In the genomic region with DNA sequence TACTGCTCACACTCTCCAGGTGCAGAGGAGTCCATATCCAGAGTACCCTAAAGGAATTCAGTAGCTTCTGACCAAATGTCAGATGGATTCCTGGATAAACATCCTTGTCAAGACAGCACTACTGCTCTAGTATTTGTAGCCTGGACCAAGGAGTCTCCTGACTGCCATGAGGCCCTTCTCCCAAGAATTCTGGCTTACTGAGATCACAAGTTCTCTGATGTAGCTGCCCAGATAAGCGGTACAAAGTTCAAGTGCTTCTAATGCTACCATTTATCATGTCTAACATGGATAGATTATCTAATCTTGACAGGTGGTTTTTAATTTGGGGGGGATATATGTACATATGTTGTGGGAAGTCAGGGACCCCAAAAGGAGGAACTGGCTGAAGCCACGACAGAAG, we compare ENCODE assay signal across 16 cellular contexts.
DNase-seq lines count a peak whose midpoint lies in the region; ATAC-seq, FAIRE-seq and TF ChIP-seq lines count a peak whose summit lies in the region.
"Had no signal": no experiment of that assay in that cellular context is flagged by ENCODE, and none has a peak within 500 bp of the region (broad histone marks: within the 10 kb centered on the region; RNA-seq: fewer than 3 reads in every experiment).

No MANE protein-coding gene starts in this region.

- H3K9me3 ChIP-seq in K562 (replicated peaks; ENCODE audit: control insufficient read depth, insufficient read depth, low read depth, low read length), result no peaks in the 10 kb centered on the region
- no peaks in the 10 kb centered on the region for H3K9me3 ChIP-seq in iPS-20b (ENCODE audit: insufficient read depth, low read depth, low read length)
- H3K9me3 ChIP-seq in BE2C, result no peaks in the 10 kb centered on the region

- H3K9ac ChIP-seq in K562 (ENCODE audit: insufficient read depth in 1 of 2, low read depth in 2 of 2, low read length in 2 of 2) (no peak overlapping the region), iPS-20b (ENCODE audit: low read depth, low read length) (no peak overlapping the region)

- intact Hi-C loops in K562 (cut with micrococcal nuclease), result no loop called here

- POLR2A ChIA-PET in K562 (lab: Yijun Ruan, JAX), result interaction anchor here (0.6 to 1.0 kb wide), 3 partner anchors 9 to 356 kb away, joined by 4 to 5 read pairs (median 4); no protein-coding TSS in a partner anchor

- no TSS peak for BruUV-seq in K562 (replicated peaks; lab: Mats Ljungman, UMichigan)

- no peaks in the 10 kb centered on the region for H3K79me2 ChIP-seq in K562 (ENCODE audit: control insufficient read depth, insufficient read depth, low read length)

- no peak for TF ChIP-seq POLR2A in K562 (conservative IDR thresholded peaks at IDR 0.05)

- H3K36me3 ChIP-seq in K562 (ENCODE audit: control insufficient read depth, insufficient read depth, low read length) (no peaks in the 10 kb centered on the region), iPS-20b (ENCODE audit: insufficient read depth, low read depth, low read length) (no peaks in the 10 kb centered on the region), BE2C (no peaks in the 10 kb centered on the region)

- H3K4me3 ChIP-seq in K562, result no peak overlapping the region
- 0 out of 2 replicates have a peak overlapping the region, but pooled peaks have one; percentile 2 for H3K4me3 ChIP-seq in iPS-20b (ENCODE audit: low read length)
- no peak overlapping the region for H3K4me3 ChIP-seq in BE2C (ENCODE audit: low read depth, low read length)

- TF ChIP-seq RAD21 in K562 (CRISPR knock-in tag; conservative IDR thresholded peaks at IDR 0.05 in 1 of 2, IDR thresholded peaks at IDR 0.05 in 1 of 2), result no peak

- no peak for TF ChIP-seq EP300 in K562 (IDR thresholded peaks at IDR 0.05; ENCODE audit: low read length)

- H3K9me1 ChIP-seq in K562 (ENCODE audit: control insufficient read depth, insufficient read depth, low read length), result no peaks in the 10 kb centered on the region

- H3K27ac ChIP-seq in K562 (ENCODE audit: extremely low read depth, low read depth, low read length), result no peak overlapping the region
- H3K27ac ChIP-seq in iPS-20b (ENCODE audit: low read length), result no peak overlapping the region
- H3K27ac ChIP-seq: HL-60 had no signal

- H3K4me1 ChIP-seq in K562 (replicated peaks in 1 of 2; ENCODE audit: control insufficient read depth in 2 of 2, insufficient read depth in 2 of 2, low read length in 2 of 2) (peaks cover 0 to 6% of the 10 kb centered on the region in 2 experiments; a peak in 1 of 5 replicates), iPS-20b (ENCODE audit: insufficient read depth, low read length) (peaks cover 7% of the 10 kb centered on the region; the same call in 1 of the 2 replicates), BE2C (no peaks in the 10 kb centered on the region)

- H3K27me3 ChIP-seq in K562 (ENCODE audit: control insufficient read depth in 2 of 2, insufficient read depth in 2 of 2, low read length in 2 of 2) (no peaks in the 10 kb centered on the region), iPS-20b (ENCODE audit: insufficient read depth, low read length) (peaks cover 8% of the 10 kb centered on the region; the same call in 1 of the 2 replicates), BE2C (no peaks in the 10 kb centered on the region)

- H4K20me1 ChIP-seq in K562 (replicated peaks; ENCODE audit: control insufficient read depth, insufficient read depth, low read length), result no peaks in the 10 kb centered on the region

- in situ Hi-C loops in K562 (cut with MboI), result no loop called here

- no peak overlapping the region for H2AFZ ChIP-seq in K562 (ENCODE audit: low read depth, low read length)

- no peak for FAIRE-seq in K562 (lab: Jason Lieb, UNC)
- FAIRE-seq: D721Med, H54 had no signal

- ATAC-seq in K562, result no peak
- ATAC-seq: HCT116 had no signal

- WGBS in K562 (ENCODE audit: insufficient coverage, low coverage, missing lambda C conversion rate), result 16% methylated on average over 2 of the region's 2 CpGs

- CTCF ChIA-PET in K562 (lab: Yijun Ruan, JAX; ENCODE audit: low intra/inter-chr PET ratio), result no interaction called here

- H3K4me2 ChIP-seq in K562 (ENCODE audit: insufficient read depth, low read length), result no peak overlapping the region

- TF ChIP-seq CTCF in K562 (IDR thresholded peaks at IDR 0.05 in 2 of 3, conservative IDR thresholded peaks at IDR 0.05 in 1 of 3; ENCODE audit: insufficient read depth in 2 of 3, low read depth in 1 of 3, low read length in 3 of 3), result no peak
- TF ChIP-seq CTCF in BE2C (IDR thresholded peaks at IDR 0.05; ENCODE audit: low read depth, low read length), result no peak

- DNase-seq in NCI-H82 (lab: John Stamatoyannopoulos, UW) (peak; percentile 25), NCI-H82 treated with DMSO at 0.1 percent for 48 hours (lab: John Stamatoyannopoulos, UW; ENCODE audit: unreplicated experiment) (no peak), K562 (ENCODE audit: extremely low read depth in 1 of 4, low spot score in 3 of 4) (no peak), BE2C (no peak)
- no peak for DNase-seq in activated naive CD4-positive, alpha-beta T cell treated with Interleukin-2 at 50 U/mL for 16 hours
- DNase-seq in stimulated activated CD4-positive, alpha-beta T cell treated with anti-CD3 and anti-CD28 coated beads, Interleukin-4, amount 100 ng/mL, for 24 hours, result no peak
- DNase-seq: 8988T; C1 segment of cervical spinal cord; CD4-positive, alpha-beta memory T cell; DMS153; GF-D8 had no signal

TF ChIP-seq in K562, 482 proteins besides CTCF, POLR2A, EP300 and RAD21:
- TF ChIP-seq ZNF324 (CRISPR knock-in tag; IDR thresholded peaks at IDR 0.05) (no peak), POLR2H (tag; IDR thresholded peaks at IDR 0.05; ENCODE audit: low read depth) (no peak), ILF3 (IDR thresholded peaks at IDR 0.05; ENCODE audit: borderline replicate concordance) (no peak), MECOM (CRISPR knock-in tag; IDR thresholded peaks at IDR 0.05) (no peak), BRD9 (IDR thresholded peaks at IDR 0.05; ENCODE audit: low read depth, partially characterized antibody) (no peak), HNRNPH1 (optimal IDR thresholded peaks at IDR 0.05; ENCODE audit: low read depth, low read length) (no peak), RHOXF2B (CRISPR knock-in tag; conservative IDR thresholded peaks at IDR 0.05) (no peak), MEIS2 (IDR thresholded peaks at IDR 0.05; ENCODE audit: partially characterized antibody) (peak; percentile 24), RFX7 (CRISPR knock-in tag; IDR thresholded peaks at IDR 0.05) (no peak), ZFP1 (CRISPR knock-in tag; IDR thresholded peaks at IDR 0.05) (no peak)
- TF ChIP-seq, protein P1, sequence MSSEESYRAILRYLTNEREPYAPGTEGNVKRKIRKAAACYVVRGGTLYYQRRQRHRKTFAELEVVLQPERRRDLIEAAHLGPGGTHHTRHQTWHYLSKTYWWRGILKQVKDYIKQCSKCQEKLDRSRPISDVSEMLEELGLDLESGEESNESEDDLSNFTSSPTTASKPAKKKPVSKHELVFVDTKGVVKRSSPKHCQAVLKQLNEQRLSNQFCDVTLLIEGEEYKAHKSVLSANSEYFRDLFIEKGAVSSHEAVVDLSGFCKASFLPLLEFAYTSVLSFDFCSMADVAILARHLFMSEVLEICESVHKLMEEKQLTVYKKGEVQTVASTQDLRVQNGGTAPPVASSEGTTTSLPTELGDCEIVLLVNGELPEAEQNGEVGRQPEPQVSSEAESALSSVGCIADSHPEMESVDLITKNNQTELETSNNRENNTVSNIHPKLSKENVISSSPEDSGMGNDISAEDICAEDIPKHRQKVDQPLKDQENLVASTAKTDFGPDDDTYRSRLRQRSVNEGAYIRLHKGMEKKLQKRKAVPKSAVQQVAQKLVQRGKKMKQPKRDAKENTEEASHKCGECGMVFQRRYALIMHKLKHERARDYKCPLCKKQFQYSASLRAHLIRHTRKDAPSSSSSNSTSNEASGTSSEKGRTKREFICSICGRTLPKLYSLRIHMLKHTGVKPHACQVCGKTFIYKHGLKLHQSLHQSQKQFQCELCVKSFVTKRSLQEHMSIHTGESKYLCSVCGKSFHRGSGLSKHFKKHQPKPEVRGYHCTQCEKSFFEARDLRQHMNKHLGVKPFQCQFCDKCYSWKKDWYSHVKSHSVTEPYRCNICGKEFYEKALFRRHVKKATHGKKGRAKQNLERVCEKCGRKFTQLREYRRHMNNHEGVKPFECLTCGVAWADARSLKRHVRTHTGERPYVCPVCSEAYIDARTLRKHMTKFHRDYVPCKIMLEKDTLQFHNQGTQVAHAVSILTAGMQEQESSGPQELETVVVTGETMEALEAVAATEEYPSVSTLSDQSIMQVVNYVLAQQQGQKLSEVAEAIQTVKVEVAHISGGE (CRISPR knock-in tag; IDR thresholded peaks at IDR 0.05), result no peak
- TF ChIP-seq, protein P2, sequence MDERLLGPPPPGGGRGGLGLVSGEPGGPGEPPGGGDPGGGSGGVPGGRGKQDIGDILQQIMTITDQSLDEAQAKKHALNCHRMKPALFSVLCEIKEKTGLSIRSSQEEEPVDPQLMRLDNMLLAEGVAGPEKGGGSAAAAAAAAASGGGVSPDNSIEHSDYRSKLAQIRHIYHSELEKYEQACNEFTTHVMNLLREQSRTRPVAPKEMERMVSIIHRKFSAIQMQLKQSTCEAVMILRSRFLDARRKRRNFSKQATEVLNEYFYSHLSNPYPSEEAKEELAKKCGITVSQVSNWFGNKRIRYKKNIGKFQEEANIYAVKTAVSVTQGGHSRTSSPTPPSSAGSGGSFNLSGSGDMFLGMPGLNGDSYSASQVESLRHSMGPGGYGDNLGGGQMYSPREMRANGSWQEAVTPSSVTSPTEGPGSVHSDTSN (CRISPR knock-in tag; IDR thresholded peaks at IDR 0.05; ENCODE audit: low read depth), result no peak
- TF ChIP-seq, protein P2 (tag; conservative IDR thresholded peaks at IDR 0.05; ENCODE audit: low read depth), result 0 out of 2 replicates have a peak, but pooled peaks have one; percentile 34
